8 cellular contexts compared by ENCODE assay signal in genomic region chrX:154019633-154020499, GRCh38. TPM values are rescaled to one million over a fixed set of nuclear protein-coding genes. Genes with fewer than 3 reads are reported as not detected.
DNase-seq lines count a peak whose midpoint lies in the region; ATAC-seq and TF ChIP-seq lines count a peak whose summit lies in the region.

Gene IRAK1, minus strand, starts transcription at chrX:154019902. Its CDS starts 90 bp downstream, at chrX:154019812.

- H3K4me1 Mint-ChIP-seq in endothelial cell (ENCODE audit: unreplicated experiment), result peaks cover 11% of the 10 kb centered on the region

- CTCF ChIA-PET in activated CD8-positive, alpha-beta memory T cell treated with anti-CD3 and anti-CD28 coated beads for 36 hours (lab: Charles Lee), result interaction anchor here (0.9 kb wide), 1 partner anchor 17 kb away, joined by 5 read pairs; no protein-coding TSS in a partner anchor

- H3K27me3 Mint-ChIP-seq in endothelial cell (ENCODE audit: unreplicated experiment), result peaks cover 3% of the 10 kb centered on the region

- peak within 1 kb of the TSS; percentile 74 for H3K27ac Mint-ChIP-seq in endothelial cell (ENCODE audit: unreplicated experiment)

- peaks cover 16% of the 10 kb centered on the region for H3K4me1 ChIP-seq in mesodermal cell (ENCODE audit: control insufficient read depth, insufficient read depth, low read length, poor library complexity, severe bottlenecking)

- peaks cover 25% of the 10 kb centered on the region for H3K36me3 ChIP-seq in mesodermal cell (ENCODE audit: control insufficient read depth, insufficient read depth, low read length)

- DNase-seq in NK-92 treated with Interleukin-12 subunit alpha and Interleukin-12 subunit beta, amount 100 ng/mL, for 24 hours (lab: John Stamatoyannopoulos, UW), result peak; percentile 29
- DNase-seq in NK-92 (lab: John Stamatoyannopoulos, UW; ENCODE audit: unreplicated experiment), result no peak
- DNase-seq in NCI-H460 (ENCODE audit: extremely low read depth, low read depth), result peak; percentile 71
- peak; percentile 42 for DNase-seq in endothelial cell (ENCODE audit: low spot score)
- DNase-seq in stimulated activated naive CD4-positive, alpha-beta T cell (lab: John Stamatoyannopoulos, UW), result peak in 5 of 6 experiments; percentile 18 to 43 (median 38)

- H3K9me3 Mint-ChIP-seq in endothelial cell (ENCODE audit: unreplicated experiment), result no peaks in the 10 kb centered on the region

- peak within 1 kb of the TSS; percentile 84 for H3K4me3 Mint-ChIP-seq in endothelial cell (ENCODE audit: unreplicated experiment)

- H3K36me3 Mint-ChIP-seq in endothelial cell (ENCODE audit: low read depth, unreplicated experiment), result peaks cover 9% of the 10 kb centered on the region

- ATAC-seq in HG02840 (IDR thresholded peaks at IDR 0.05; ENCODE audit: low FRiP score, unreplicated experiment), result peak; percentile 62

- WGBS in mesodermal cell (ENCODE audit: insufficient coverage in 2 of 2), 2 experiments, result 17 to 22% methylated on average over 18 to 24 of the region's 96 CpGs

- no peaks in the 10 kb centered on the region for H3K9me3 ChIP-seq in mesodermal cell (ENCODE audit: control insufficient read depth, low read length)

- TF ChIP-seq CTCF in endothelial cell (IDR thresholded peaks at IDR 0.05; ENCODE audit: unreplicated experiment), result no peak

- peak within 1 kb of the TSS; percentile 59 for H3K27ac ChIP-seq in mesodermal cell (ENCODE audit: low read depth, low read length, severe bottlenecking)

- peak within 1 kb of the TSS; percentile 29 for H3K4me3 ChIP-seq in mesodermal cell (ENCODE audit: extremely low read depth, insufficient read depth, low read length, poor library complexity, severe bottlenecking)

- POLR2A ChIA-PET in activated CD8-positive, alpha-beta memory T cell treated with anti-CD3 and anti-CD28 coated beads for 36 hours (lab: Charles Lee), result interaction anchor here (0.7 to 1.2 kb wide), 3 partner anchors 32 to 74 kb away, joined by 3 to 5 read pairs (median 4); no protein-coding TSS in a partner anchor

RNA-seq across cellular contexts. Expression of gene IRAK1, which starts in this region (rescaled TPM):
- total RNA-seq in NCI-H460 (2014; rRNA removed; shearing (Covaris generic)), result 219 and 237 TPM in 2 replicates
- polyA plus RNA-seq in NCI-H460 (2014; cell fraction: nucleus; rRNA removed), result 384 and 402 TPM in 2 replicates
- 100 to 1,000 TPM; 201 to 202 TPM for total RNA-seq in activated CD8-positive, alpha-beta memory T cell treated with anti-CD3 and anti-CD28 coated beads for 36 hours
- 89.9 TPM for total RNA-seq in endothelial cell (ENCODE audit: unreplicated experiment)
- 57.0 TPM for polyA plus RNA-seq in mesodermal cell (2013, experiment 1 of 2)
- 45.5 TPM for polyA plus RNA-seq in mesodermal cell (2013, experiment 2 of 2)
